In the genomic region with DNA sequence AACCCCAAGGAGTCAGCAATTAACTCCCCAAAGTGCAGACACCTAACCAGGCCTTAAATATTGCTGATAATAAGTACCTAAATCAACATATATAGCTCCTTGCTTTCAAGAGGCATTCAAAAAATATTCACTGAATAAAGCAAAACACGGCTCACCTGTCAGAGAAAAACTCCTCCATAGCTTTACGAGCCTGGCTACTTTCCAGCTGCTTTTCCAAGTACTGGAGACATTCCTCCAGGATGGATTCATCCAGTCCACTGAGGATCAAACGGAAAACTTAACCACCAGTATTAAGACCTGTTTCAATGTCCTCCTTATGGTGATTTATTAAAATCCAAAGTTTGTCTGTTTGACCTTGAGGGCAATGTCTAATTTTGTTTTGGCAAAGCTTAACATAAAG, we compare ENCODE assay signal across 27 cellular contexts. TPM values are rescaled to one million over a fixed set of nuclear protein-coding genes. Genes with fewer than 3 reads are reported as not detected.
DNase-seq lines count a peak whose midpoint lies in the region; TF ChIP-seq lines count a peak whose summit lies in the region.
"Had no signal": no experiment of that assay in that cellular context is flagged by ENCODE, and none has a peak within 500 bp of the region (broad histone marks: within the 10 kb centered on the region; RNA-seq: fewer than 3 reads in every experiment).

No MANE protein-coding gene starts in this region.

- H3K27me3 ChIP-seq in colonic mucosa = no peaks in the 10 kb centered on the region
- no peaks in the 10 kb centered on the region for H3K27me3 ChIP-seq in vagina
- H3K27me3 ChIP-seq: gastrocnemius medialis, pancreas, thyroid gland had no signal

- H3K4me3 Mint-ChIP-seq in nephron progenitor cell = no peak overlapping the region
- H3K4me3 Mint-ChIP-seq: activated CD4-positive, alpha-beta T cell treated with anti-CD3 and anti-CD28 coated beads, Interleukin-2, amount 10 ng/mL, durations not matched to agents 7 days and 5 days; CD8-positive, alpha-beta memory T cell; H9; natural killer cell had no signal

- DNase-seq in ELR (ENCODE audit: low read depth) = peak; percentile 36
- DNase-seq in NCI-H226 = peak; percentile 65
- peak; percentile 65 for DNase-seq in colonic mucosa
- DNase-seq in nephron progenitor cell = no peak
- DNase-seq in retina = no peak
- no peak for DNase-seq in DMS79 treated with DMSO at 0.1 percent for 48 hours (lab: John Stamatoyannopoulos, UW)
- DNase-seq in central memory CD4-positive, alpha-beta T cell = no peak
- DNase-seq in vagina (ENCODE audit: extremely low spot score in 2 of 2) = no peak
- DNase-seq: activated CD4-positive, alpha-beta T cell treated with anti-CD3 and anti-CD28 coated beads, Interleukin-2, amount 10 ng/mL, durations not matched to agents 7 days and 5 days; activated effector memory CD4-positive, alpha-beta T cell treated with Interleukin-2 at 50 U/mL for 16 hours; AML-193; amygdala; caudate nucleus; CD8-positive, alpha-beta memory T cell; gastrocnemius medialis; H9; kidney; mesendoderm; natural killer cell; NCI-H1092 treated with DMSO at 0.1 percent for 48 hours; NCI-H526; pancreas; SHP77 treated with DMSO at 0.1 percent for 48 hours; stimulated activated CD4-positive, alpha-beta T cell treated with anti-CD3 and anti-CD28 coated beads, Interleukin-1b, Interleukin-23, amount 100 ng/mL, for 48 hours; stimulated activated naive CD4-positive, alpha-beta T cell; thyroid gland had no signal

- H3K36me3 ChIP-seq in colonic mucosa (peaks cover 40% of the 10 kb centered on the region), vagina (peaks cover 4 to 100% of the 10 kb centered on the region in 2 donors)

- H3K27ac ChIP-seq in colonic mucosa (no peak overlapping the region), vagina (no peak overlapping the region)
- H3K27ac ChIP-seq: gastrocnemius medialis, KMS-11, pancreas, thyroid gland had no signal

- H3K9me3 Mint-ChIP-seq in nephron progenitor cell = no peaks in the 10 kb centered on the region
- H3K9me3 Mint-ChIP-seq: activated CD4-positive, alpha-beta T cell treated with anti-CD3 and anti-CD28 coated beads, Interleukin-2, amount 10 ng/mL, durations not matched to agents 7 days and 5 days; CD8-positive, alpha-beta memory T cell; H9; natural killer cell had no signal

- H3K4me3 ChIP-seq in colonic mucosa = no peak overlapping the region
- H3K4me3 ChIP-seq in vagina = no peak overlapping the region
- H3K4me3 ChIP-seq: gastrocnemius medialis, pancreas, thyroid gland had no signal

- no peaks in the 10 kb centered on the region for H3K9me3 ChIP-seq in colonic mucosa
- no peaks in the 10 kb centered on the region for H3K9me3 ChIP-seq in vagina
- H3K9me3 ChIP-seq: gastrocnemius medialis, pancreas, thyroid gland had no signal

- peaks cover 89% of the 10 kb centered on the region for H3K36me3 Mint-ChIP-seq in nephron progenitor cell (ENCODE audit: low read depth)

- H3K4me1 ChIP-seq in colonic mucosa (no peaks in the 10 kb centered on the region), vagina (peaks cover 8% of the 10 kb centered on the region)
- H3K4me1 ChIP-seq: gastrocnemius medialis, pancreas, thyroid gland had no signal

- H3K27ac Mint-ChIP-seq in nephron progenitor cell = peak overlapping the region; percentile 16
- H3K27ac Mint-ChIP-seq: activated CD4-positive, alpha-beta T cell treated with anti-CD3 and anti-CD28 coated beads, Interleukin-2, amount 10 ng/mL, durations not matched to agents 7 days and 5 days; H9; natural killer cell had no signal

- no peaks in the 10 kb centered on the region for H3K4me1 Mint-ChIP-seq in nephron progenitor cell
- H3K4me1 Mint-ChIP-seq: CD8-positive, alpha-beta memory T cell; H9; natural killer cell had no signal

- H3K9ac ChIP-seq in colonic mucosa (ENCODE audit: low read depth in 2 of 2, low read length in 2 of 2) = no peak overlapping the region
- H3K9ac ChIP-seq: KMS-11 had no signal

- intact Hi-C loops in colonic mucosa (cut with DNase I) (no loop called here), vagina (cut with DNase I) (no loop called here)

- TF ChIP-seq POLR2A in vagina (IDR thresholded peaks at IDR 0.05) = no peak

- TF ChIP-seq CTCF in colonic mucosa (IDR thresholded peaks at IDR 0.05) (no peak), nephron progenitor cell (IDR thresholded peaks at IDR 0.05) (no peak), vagina (IDR thresholded peaks at IDR 0.05) (no peak)

- H3K27me3 Mint-ChIP-seq in nephron progenitor cell (ENCODE audit: low read depth, poor library complexity) = no peaks in the 10 kb centered on the region
- H3K27me3 Mint-ChIP-seq: activated CD4-positive, alpha-beta T cell treated with anti-CD3 and anti-CD28 coated beads, Interleukin-2, amount 10 ng/mL, durations not matched to agents 7 days and 5 days; CD8-positive, alpha-beta memory T cell had no signal

RNA-seq across cellular contexts. Expression of a gene that starts 44.6 kb away (rescaled TPM):
- total RNA-seq in colonic mucosa (100 to 1,000 TPM in 1 of 2 donors, 10 to 100 TPM in 1; 97.7 to 114 TPM), vagina (157 TPM)

Comparison
In these comparisons a context has a peak if more than half of its experiments do, and no peak if none do; other contexts are left out.
1. DNase-seq: peak in ELR (single experiment), NCI-H226 (single experiment) and colonic mucosa (single experiment); none in nephron progenitor cell (single experiment), retina (single experiment), DMS79 treated with DMSO at 0.1 percent for 48 hours (single experiment), central memory CD4-positive, alpha-beta T cell (single experiment) and vagina (0 of 2).